Comparison of ENCODE assay signal across 8 cellular contexts in genomic region chrX:102745513-102746133, GRCh38. TPM values are rescaled to one million over a fixed set of nuclear protein-coding genes. Genes with fewer than 3 reads are reported as not detected.
DNase-seq lines count a peak whose midpoint lies in the region; ATAC-seq and TF ChIP-seq lines count a peak whose summit lies in the region.

No MANE protein-coding gene starts in this region.

- peaks cover 0 to 27% (median 0%) of the 10 kb centered on the region in 3 donors for H3K27me3 ChIP-seq in psoas muscle (ENCODE audit: insufficient read depth in 3 of 3, low read length in 2 of 3)

- H3K27ac ChIP-seq in psoas muscle: no peak overlapping the region

- no peak for TF ChIP-seq CTCF in activated B cell treated with CpG ODN at 0.5 μM for 24 hours (IDR thresholded peaks at IDR 0.05)
- no peak for TF ChIP-seq CTCF in fibroblast of pulmonary artery (IDR thresholded peaks at IDR 0.05; ENCODE audit: low read length, missing control alignments)
- no peak for TF ChIP-seq CTCF in psoas muscle (IDR thresholded peaks at IDR 0.05)

- H3K4me3 Mint-ChIP-seq in activated B cell treated with CpG ODN at 0.5 μM for 24 hours: peak overlapping the region; percentile 83

- no peaks in the 10 kb centered on the region for H3K9me3 Mint-ChIP-seq in activated B cell treated with CpG ODN at 0.5 μM for 24 hours

- H3K9me3 ChIP-seq in psoas muscle: no peaks in the 10 kb centered on the region

- POLR2A ChIA-PET in activated B cell treated with CpG ODN at 0.5 μM for 24 hours (lab: Charles Lee): no interaction called here

- H3K27ac Mint-ChIP-seq in activated B cell treated with CpG ODN at 0.5 μM for 24 hours: no peak overlapping the region

- H3K4me1 Mint-ChIP-seq in activated B cell treated with CpG ODN at 0.5 μM for 24 hours: no peaks in the 10 kb centered on the region

- no peaks in the 10 kb centered on the region for H3K36me3 ChIP-seq in psoas muscle (ENCODE audit: insufficient read depth in 1 of 2, low read depth in 1 of 2)

- H3K4me3 ChIP-seq in GM08714 (ENCODE audit: low read length): peak overlapping the region; percentile 10; the same call in 1 of the 2 replicates
- H3K4me3 ChIP-seq in fibroblast of pulmonary artery (replicated peaks; ENCODE audit: low read depth, low read length): peak overlapping the region; percentile 61
- peak overlapping the region; percentile 59 for H3K4me3 ChIP-seq in psoas muscle

- CTCF ChIA-PET in activated B cell treated with CpG ODN at 0.5 μM for 24 hours (lab: Charles Lee): no interaction called here

- 9 to 27% (median 16%) methylated on average over 8 to 37 of the region's 37 CpGs for WGBS in psoas muscle, 3 donors

- no peaks in the 10 kb centered on the region for H3K36me3 Mint-ChIP-seq in activated B cell treated with CpG ODN at 0.5 μM for 24 hours (ENCODE audit: low read depth)

- ATAC-seq in activated B cell treated with CpG ODN at 0.5 μM for 24 hours (ENCODE audit: low read depth) (peak; percentile 14), psoas muscle (no peak), GM21737 (IDR thresholded peaks at IDR 0.05; ENCODE audit: unreplicated experiment) (no peak)

- intact Hi-C loops in activated B cell treated with CpG ODN at 0.5 μM for 24 hours (cut with micrococcal nuclease) (loop anchor here (2.0 kb wide), 1 partner anchor 23 kb away; no protein-coding TSS in a partner anchor), psoas muscle (cut with DNase I) (no loop called here)

- DNase-seq in activated B cell treated with CpG ODN at 0.5 μM for 24 hours: no peak
- DNase-seq in fibroblast of pulmonary artery (ENCODE audit: low read depth): no peak
- DNase-seq in psoas muscle: no peak
- DNase-seq in DMS79 treated with DMSO at 0.1 percent for 48 hours (lab: John Stamatoyannopoulos, UW): no peak
- no peak for DNase-seq in dermis blood vessel endothelial cell
- DNase-seq in NCI-H226: no peak

- H3K4me1 ChIP-seq in psoas muscle: no peaks in the 10 kb centered on the region

- H3K27me3 Mint-ChIP-seq in activated B cell treated with CpG ODN at 0.5 μM for 24 hours: no peaks in the 10 kb centered on the region

RNA-seq across cellular contexts. Expression of gene GPRASP3, which starts 25.1 kb away (rescaled TPM):
- 1.3 TPM in 2 replicates for total RNA-seq in activated B cell treated with CpG ODN at 0.5 μM for 24 hours
- 1 to 10 TPM; 1.5 to 6.2 (median 3.0) TPM for total RNA-seq in psoas muscle
- polyA plus RNA-seq in psoas muscle: 1 to 10 TPM in 1 of 3 donors, under 1 TPM in 2; 0.52 to 2.3 (median 0.86) TPM
- 6.0 TPM in 2 replicates for total RNA-seq in dermis blood vessel endothelial cell

RNA-seq across cellular contexts. Expression of gene GPRASP2, which starts 33.4 kb away (rescaled TPM):
- total RNA-seq in activated B cell treated with CpG ODN at 0.5 μM for 24 hours: 0.16 and 0.34 TPM in 2 replicates
- 10 to 100 TPM in 1 of 4 donors, 1 to 10 TPM in 3; 3.1 to 11.6 (median 3.4) TPM for total RNA-seq in psoas muscle
- polyA plus RNA-seq in psoas muscle: 1 to 10 TPM in 2 of 3 donors, under 1 TPM in 1; 0.89 to 1.8 (median 1.4) TPM
- 19.9 and 20.6 TPM in 2 replicates for total RNA-seq in dermis blood vessel endothelial cell

Comparison
In these comparisons a context has a peak if more than half of its experiments do, and no peak if none do; other contexts are left out.
1. H3K4me3 ChIP-seq: peak in every context shown above with its lines; median percentile 61 in fibroblast of pulmonary artery; 59 in psoas muscle; 10 in GM08714.